Comparison of ENCODE assay signal across 9 cellular contexts in genomic region chr3:170421147-170421641, GRCh38. TPM values are rescaled to one million over a fixed set of nuclear protein-coding genes. Genes with fewer than 3 reads are reported as not detected.
DNase-seq lines count a peak whose midpoint lies in the region; ATAC-seq and TF ChIP-seq lines count a peak whose summit lies in the region.
"Had no signal": no experiment of that assay in that cellular context is flagged by ENCODE, and none has a peak within 500 bp of the region (broad histone marks: within the 10 kb centered on the region; RNA-seq: fewer than 3 reads in every experiment).

No MANE protein-coding gene starts in this region.

- H3K4me1 ChIP-seq in skeletal muscle tissue (ENCODE audit: control insufficient read depth in 3 of 3, insufficient read depth in 3 of 3, low read length in 3 of 3) = peaks cover 8 to 16% (median 16%) of the 10 kb centered on the region in 3 donors

- H3K27ac ChIP-seq in skeletal muscle tissue (ENCODE audit: low read depth, low read length) = no peak overlapping the region

- H3K27me3 ChIP-seq in skeletal muscle tissue (ENCODE audit: control insufficient read depth in 3 of 3, insufficient read depth in 3 of 3, low read length in 3 of 3) = peaks cover 11 to 36% (median 24%) of the 10 kb centered on the region in 3 donors

- ATAC-seq in GM21390 (IDR thresholded peaks at IDR 0.05; ENCODE audit: unreplicated experiment) (no peak), HG03108 (IDR thresholded peaks at IDR 0.05; ENCODE audit: unreplicated experiment) (no peak)

- no peaks in the 10 kb centered on the region for H3K36me3 ChIP-seq in skeletal muscle tissue (ENCODE audit: control insufficient read depth in 3 of 3, insufficient read depth in 3 of 3, low read length in 3 of 3)

- TF ChIP-seq CTCF in cardiac fibroblast (IDR thresholded peaks at IDR 0.05; ENCODE audit: low read depth, low read length) = no peak

- peak; percentile 62 for DNase-seq in GM03348 (ENCODE audit: low spot score)
- peak; percentile 31 to 34 for DNase-seq in cardiac fibroblast (ENCODE audit: low read depth in 2 of 2)
- DNase-seq in inferior parietal cortex (ENCODE audit: extremely low spot score) = peak; percentile 59
- DNase-seq in DMS53 (lab: John Stamatoyannopoulos, UW) = no peak
- no peak for DNase-seq in GM19238 (ENCODE audit: insufficient read length, low spot score)
- DNase-seq: effector memory CD4-positive, alpha-beta T cell had no signal

- H3K9me3 ChIP-seq in skeletal muscle tissue (ENCODE audit: control insufficient read depth in 3 of 3, low read length in 3 of 3) = no peaks in the 10 kb centered on the region

- H3K4me3 ChIP-seq in cardiac fibroblast (replicated peaks in 1 of 2; ENCODE audit: low read depth in 2 of 2, low read length in 2 of 2) = peak overlapping the region; percentile 6 to 73
- H3K4me3 ChIP-seq in skeletal muscle tissue (ENCODE audit: low read length in 3 of 3) = peak overlapping the region in 2 of 3 donors; percentile 35 to 43

- no peak overlapping the region for H3K9ac ChIP-seq in skeletal muscle tissue (ENCODE audit: low read depth in 1 of 3, low read length in 3 of 3)

RNA-seq across cellular contexts. Expression of gene CLDN11, which starts 2.5 kb away (rescaled TPM):
- 1.6 TPM for total RNA-seq in skeletal muscle tissue

Comparison
In these comparisons a context has a peak if more than half of its experiments do, and no peak if none do; other contexts are left out.
1. DNase-seq: peak in GM03348 (single experiment), cardiac fibroblast (2 of 2) and inferior parietal cortex (single experiment); none in DMS53 (single experiment) and GM19238 (single experiment).